In the genomic region with DNA sequence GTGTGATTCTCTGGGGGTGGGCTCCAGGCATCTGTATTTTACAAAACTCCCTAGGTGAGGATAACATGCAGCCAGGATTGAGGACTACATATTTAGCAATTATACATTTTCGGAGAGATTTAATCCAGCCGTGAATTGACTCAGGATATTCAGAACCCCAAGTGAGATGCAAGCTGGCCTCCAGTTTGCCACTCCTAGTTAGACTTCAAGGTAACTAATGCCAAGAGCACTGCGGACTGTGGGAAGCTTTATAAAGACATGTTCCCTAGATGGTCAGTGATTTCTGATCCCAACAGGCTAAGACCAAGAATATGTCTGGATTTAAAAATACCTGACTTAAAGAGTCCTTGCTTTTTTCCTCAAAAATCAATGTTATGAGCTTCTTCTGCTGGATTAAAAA, we compare ENCODE assay signal across 19 cellular contexts.
"Had no signal": no experiment of that assay in that cellular context is flagged by ENCODE, and none has a peak within 500 bp of the region (broad histone marks: within the 10 kb centered on the region; RNA-seq: fewer than 3 reads in every experiment).

No MANE protein-coding gene starts in this region.

- H3K36me3 Mint-ChIP-seq: natural killer cell; stimulated activated effector memory CD8-positive, alpha-beta T cell treated with anti-CD3 and anti-CD28 coated beads, Interleukin-12 subunit alpha, Interleukin-12 subunit beta, amount 100 ng/mL, for 72 hours had no signal

- H3K4me3 Mint-ChIP-seq: dendritic cell treated with granulocyte-macrophage colony-stimulating factor and Interleukin-4, amounts not matched to agents 40 ng/mL and 50 ng/mL, for 4 days; effector memory CD8-positive, alpha-beta T cell; natural killer cell; neural crest cell; stimulated activated effector memory CD8-positive, alpha-beta T cell treated with anti-CD3 and anti-CD28 coated beads, Interleukin-12 subunit alpha, Interleukin-12 subunit beta, amount 100 ng/mL, for 72 hours had no signal

- H3K27ac Mint-ChIP-seq: dendritic cell treated with granulocyte-macrophage colony-stimulating factor and Interleukin-4, amounts not matched to agents 40 ng/mL and 50 ng/mL, for 4 days; effector memory CD8-positive, alpha-beta T cell; natural killer cell; stimulated activated effector memory CD8-positive, alpha-beta T cell treated with anti-CD3 and anti-CD28 coated beads, Interleukin-12 subunit alpha, Interleukin-12 subunit beta, amount 100 ng/mL, for 72 hours had no signal

- H3K27me3 Mint-ChIP-seq: dendritic cell treated with granulocyte-macrophage colony-stimulating factor and Interleukin-4, amounts not matched to agents 40 ng/mL and 50 ng/mL, for 4 days had no signal

- DNase-seq: effector memory CD8-positive, alpha-beta T cell; gastrocnemius medialis; heart right ventricle; hypothalamus; kidney glomerular epithelial cell; mammary epithelial cell; mucosa of descending colon; natural killer cell; nucleus accumbens; ovary; sigmoid colon; stimulated activated CD4-positive, alpha-beta T cell treated with anti-CD3 and anti-CD28 coated beads, Interleukin-2, amount 100 ng/mL, for 48 hours; stimulated activated CD8-positive, alpha-beta memory T cell treated with anti-CD3 and anti-CD28 coated beads, Interleukin-4, amount 100 ng/mL, for 48 hours; stomach; transverse colon had no signal

- FAIRE-seq: colon had no signal

- H3K4me1 Mint-ChIP-seq: natural killer cell; neural crest cell; stimulated activated effector memory CD8-positive, alpha-beta T cell treated with anti-CD3 and anti-CD28 coated beads, Interleukin-12 subunit alpha, Interleukin-12 subunit beta, amount 100 ng/mL, for 72 hours had no signal

- H3K9me3 Mint-ChIP-seq: dendritic cell treated with granulocyte-macrophage colony-stimulating factor and Interleukin-4, amounts not matched to agents 40 ng/mL and 50 ng/mL, for 4 days; effector memory CD8-positive, alpha-beta T cell; natural killer cell; neural crest cell had no signal

- ATAC-seq: effector memory CD8-positive, alpha-beta T cell; gastrocnemius medialis; heart right ventricle; mucosa of descending colon; natural killer cell; stimulated activated effector memory CD8-positive, alpha-beta T cell treated with anti-CD3 and anti-CD28 coated beads, Interleukin-12 subunit alpha, Interleukin-12 subunit beta, amount 100 ng/mL, for 72 hours had no signal
